Comparison of ENCODE assay signal across 22 cellular contexts in the genomic region with DNA sequence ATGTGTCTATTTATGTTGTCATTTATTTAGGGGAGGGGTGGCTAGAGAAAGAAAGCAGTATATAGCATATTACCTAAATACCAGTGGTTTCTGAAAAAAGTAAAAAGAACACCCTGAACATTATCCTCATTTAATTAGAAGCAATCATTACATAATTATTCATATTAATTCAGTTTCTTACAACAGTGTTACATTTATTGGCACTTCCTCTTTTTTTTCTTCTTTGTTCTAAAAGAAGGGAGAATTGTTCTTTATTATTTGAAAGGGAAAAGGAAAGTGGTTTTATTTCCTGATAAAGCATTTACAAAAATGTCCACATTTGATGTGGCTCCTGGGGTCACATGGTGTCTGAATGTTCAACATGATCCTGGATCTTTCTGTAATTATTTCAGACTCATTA.
A peak's percentile ranks its signal among the peaks of the same experiment; 100 is the strongest.
DNase-seq lines count a peak whose midpoint lies in the region; ATAC-seq, FAIRE-seq and TF ChIP-seq lines count a peak whose summit lies in the region.
"Had no signal": no experiment of that assay in that cellular context is flagged by ENCODE, and none has a peak within 500 bp of the region (broad histone marks: within the 10 kb centered on the region; RNA-seq: fewer than 3 reads in every experiment).

No MANE protein-coding gene starts in this region.

- H3K4me3 ChIP-seq in endothelial cell of umbilical vein (replicated peaks in 1 of 3; ENCODE audit: insufficient read depth in 1 of 3, low read depth in 1 of 3, low read length in 3 of 3) (no peak overlapping the region), GM23338 (no peak overlapping the region)
- H3K4me3 ChIP-seq: A549 had no signal

- CTCF ChIA-PET in endothelial cell of umbilical vein (lab: Charles Lee) = no interaction called here

- H2AK5ac ChIP-seq in H9 (ENCODE audit: insufficient read length, low read length) = no peak overlapping the region

- H2BK15ac ChIP-seq in H9 (ENCODE audit: low read depth, low read length) = no peak overlapping the region

- H3K9ac ChIP-seq in H9 (ENCODE audit: extremely low read depth, insufficient read length, low read length) = no peak overlapping the region
- H3K9ac ChIP-seq in endothelial cell of umbilical vein (replicated peaks; ENCODE audit: extremely low read depth, insufficient read depth, low read length) = no peak overlapping the region

- dilution Hi-C loops in endothelial cell of umbilical vein (cut with MboI; ENCODE audit: extremely low pct_ligation_motif_present, low sequenced_read_pairs) = no loop called here

- H4K91ac ChIP-seq in H9 (ENCODE audit: insufficient read length, low read depth, low read length) = no peak overlapping the region

- H2BK5ac ChIP-seq in H9 (ENCODE audit: insufficient read length, low read length) = no peak overlapping the region

- H3K79me2 ChIP-seq in H9 (ENCODE audit: insufficient read depth, low read length) (no peaks in the 10 kb centered on the region), endothelial cell of umbilical vein (ENCODE audit: control insufficient read depth, insufficient read depth, low read length) (no peaks in the 10 kb centered on the region), GM23338 (replicated peaks; ENCODE audit: insufficient read depth) (no peaks in the 10 kb centered on the region)

- no peak overlapping the region for H2AFZ ChIP-seq in H9 (ENCODE audit: low read length)
- H2AFZ ChIP-seq in endothelial cell of umbilical vein (ENCODE audit: low read depth, low read length) = no peak overlapping the region
- no peak overlapping the region for H2AFZ ChIP-seq in GM23338

- no peak overlapping the region for H3K56ac ChIP-seq in H9 (ENCODE audit: insufficient read length, low read depth, low read length)

- H3K4me3 Mint-ChIP-seq in H9 (no peak overlapping the region), GM23338 (no peak overlapping the region)
- H3K4me3 Mint-ChIP-seq: IgD-negative memory B cell; T-helper 1 cell treated with Interleukin-12 subunit alpha and Interleukin-12 subunit beta and Interleukin-4 antibody, amounts not matched to agents 30 μg/mL and 1 μg/mL, for 36 hours had no signal

- H3K9me3 ChIP-seq in H9 (ENCODE audit: control insufficient read depth, low read depth, low read length) = no peaks in the 10 kb centered on the region
- H3K9me3 ChIP-seq in endothelial cell of umbilical vein (replicated peaks; ENCODE audit: control insufficient read depth, insufficient read depth, low read length) = no peaks in the 10 kb centered on the region
- H3K9me3 ChIP-seq: A549 had no signal

- H3K27me3 ChIP-seq in H9 (ENCODE audit: insufficient read depth, low read length) (no peaks in the 10 kb centered on the region), endothelial cell of umbilical vein (ENCODE audit: control insufficient read depth in 2 of 2, insufficient read depth in 2 of 2, low read length in 2 of 2) (no peaks in the 10 kb centered on the region), GM23338 (ENCODE audit: insufficient read depth) (no peaks in the 10 kb centered on the region)

- H3K9me2 ChIP-seq in GM23338 (ENCODE audit: insufficient read depth) = no peaks in the 10 kb centered on the region

- H3K27ac ChIP-seq in H9 (ENCODE audit: insufficient read length, low read depth, low read length) (no peak overlapping the region), endothelial cell of umbilical vein (ENCODE audit: insufficient read depth, low read depth, low read length) (no peak overlapping the region), GM23338 (ENCODE audit: low read depth) (no peak overlapping the region)
- H3K27ac ChIP-seq: A549, HL-60 had no signal

- H3K36me3 ChIP-seq in endothelial cell of umbilical vein (ENCODE audit: control insufficient read depth in 2 of 2, extremely low read depth in 1 of 2, insufficient read depth in 2 of 2, low read length in 2 of 2) = no peaks in the 10 kb centered on the region
- H3K36me3 ChIP-seq in GM23338 (ENCODE audit: insufficient read depth) = no peaks in the 10 kb centered on the region

- TF ChIP-seq CTCF in H9 (conservative IDR thresholded peaks at IDR 0.05) (no peak), endothelial cell of umbilical vein (IDR thresholded peaks at IDR 0.05; ENCODE audit: extremely low read depth in 1 of 2, insufficient read depth in 1 of 2, low read depth in 1 of 2, low read length in 2 of 2) (no peak), GM23338 (conservative IDR thresholded peaks at IDR 0.05; ENCODE audit: low read depth in 2 of 2) (no peak)

- H3K4me1 Mint-ChIP-seq in H9 (0 out of 4 replicates have a peak, but pooled peaks cover under 1 to 2% of the 10 kb centered on the region in 2 experiments), GM23338 (peaks cover 4% of the 10 kb centered on the region)

- no peaks in the 10 kb centered on the region for H3K9me1 ChIP-seq in endothelial cell of umbilical vein (replicated peaks; ENCODE audit: control insufficient read depth, extremely low read depth, insufficient read depth, low read length)

- H2BK20ac ChIP-seq in H9 (ENCODE audit: low read depth, low read length, poor library complexity, severe bottlenecking) = no peak overlapping the region

- H3K27me3 Mint-ChIP-seq in H9 (ENCODE audit: low read depth) (no peaks in the 10 kb centered on the region), GM23338 (ENCODE audit: insufficient read depth, low read depth, poor library complexity) (no peaks in the 10 kb centered on the region)

- H3K4ac ChIP-seq in H9 (ENCODE audit: low read depth, low read length) = no peak overlapping the region

- H3K36me3 Mint-ChIP-seq in H9 (ENCODE audit: insufficient read depth in 1 of 3, low read depth in 3 of 3) = no peaks in the 10 kb centered on the region
- H3K36me3 Mint-ChIP-seq in GM23338 (ENCODE audit: low read depth) = no peaks in the 10 kb centered on the region

- H3K27ac Mint-ChIP-seq in H9 (no peak overlapping the region), GM23338 (no peak overlapping the region)
- H3K27ac Mint-ChIP-seq: IgD-negative memory B cell; T-helper 1 cell treated with Interleukin-12 subunit alpha and Interleukin-12 subunit beta and Interleukin-4 antibody, amounts not matched to agents 30 μg/mL and 1 μg/mL, for 36 hours had no signal

- FAIRE-seq in endothelial cell of umbilical vein (lab: Jason Lieb, UNC) = no peak
- FAIRE-seq: A549, HTR-8/SVneo, RCC 7860 had no signal

- H3K23ac ChIP-seq in H9 (ENCODE audit: insufficient read length, low read depth, low read length) = no peak overlapping the region

- ATAC-seq in GM18873 (IDR thresholded peaks at IDR 0.05; ENCODE audit: low FRiP score, unreplicated experiment) (no peak), GM21423 (IDR thresholded peaks at IDR 0.05; ENCODE audit: unreplicated experiment) (no peak), GM23338 (no peak)
- ATAC-seq: A549 had no signal

- no peak overlapping the region for H2BK12ac ChIP-seq in H9 (ENCODE audit: insufficient read length, low read depth, low read length)

- no peak overlapping the region for H3K14ac ChIP-seq in H9 (ENCODE audit: insufficient read depth, low read length)

- TF ChIP-seq POLR2A in endothelial cell of umbilical vein (IDR thresholded peaks at IDR 0.05; ENCODE audit: low read depth, low read length) = no peak

- POLR2A ChIA-PET in endothelial cell of umbilical vein (lab: Charles Lee) = no interaction called here

- intact Hi-C loops in endothelial cell of umbilical vein (cut with micrococcal nuclease) = no loop called here

- H4K8ac ChIP-seq in H9 (replicated peaks; ENCODE audit: insufficient read length, low read depth, low read length) = no peak overlapping the region

- BruUV-seq in endothelial cell of umbilical vein (replicated peaks; lab: Mats Ljungman, UMichigan) = no TSS peak

- no peaks in the 10 kb centered on the region for H4K20me1 ChIP-seq in H9 (ENCODE audit: control insufficient read depth, insufficient read depth, insufficient read length)
- H4K20me1 ChIP-seq in endothelial cell of umbilical vein (replicated peaks; ENCODE audit: control insufficient read depth, extremely low read depth, insufficient read depth, low read length) = no peaks in the 10 kb centered on the region
- H4K20me1 ChIP-seq in GM23338 (replicated peaks; ENCODE audit: insufficient read depth) = no peaks in the 10 kb centered on the region

- H3K23me2 ChIP-seq in H9 (ENCODE audit: insufficient read length, low read depth, low read length, poor library complexity, severe bottlenecking) = no peaks in the 10 kb centered on the region

- H3K4me2 ChIP-seq in H9 (ENCODE audit: insufficient read depth, insufficient read length, low read length) = no peak overlapping the region
- H3K4me2 ChIP-seq in endothelial cell of umbilical vein (ENCODE audit: insufficient read depth, low read length) = no peak overlapping the region
- no peak overlapping the region for H3K4me2 ChIP-seq in GM23338
- H3K4me2 ChIP-seq: A549 had no signal

- peak; percentile 30 to 72 for DNase-seq in AML-193 (lab: John Stamatoyannopoulos, UW)
- no peak for DNase-seq in H9
- peak; percentile 4 for DNase-seq in NOMO-1 treated with dmso at 0.1 percent for 144 hours (lab: John Stamatoyannopoulos, UW; ENCODE audit: unreplicated experiment)
- peak; percentile 28 for DNase-seq in endothelial cell of umbilical vein (ENCODE audit: low read depth, low spot score)
- no peak for DNase-seq in GM23338 (ENCODE audit: low spot score)
- DNase-seq: Calu3; HCEC 1CT; NCI-H1092 treated with DMSO at 0.1 percent for 48 hours; NCI-H1694; NCI-H2107; NCI-H345; NCI-H69; NK-92 treated with Interleukin-12 subunit alpha and Interleukin-12 subunit beta, amount 100 ng/mL, for 24 hours; Right ventricle myocardium superior had no signal

- H2BK120ac ChIP-seq in H9 (ENCODE audit: low read depth, low read length, poor library complexity, severe bottlenecking) = no peak overlapping the region

- no peak overlapping the region for H3K18ac ChIP-seq in H9 (ENCODE audit: insufficient read length, low read depth, low read length)

- H3K4me1 ChIP-seq in H9 (ENCODE audit: insufficient read depth, low read length) (no peaks in the 10 kb centered on the region), endothelial cell of umbilical vein (ENCODE audit: control insufficient read depth, extremely low read depth, insufficient read depth, low read length) (no peaks in the 10 kb centered on the region), GM23338 (ENCODE audit: insufficient read depth) (0 out of 2 replicates have a peak, but pooled peaks cover 2% of the 10 kb centered on the region)
- H3K4me1 ChIP-seq: A549 had no signal

- no peaks in the 10 kb centered on the region for H3F3A ChIP-seq in GM23338 (replicated peaks; ENCODE audit: low read depth)

- H3T11ph ChIP-seq in H9 (ENCODE audit: low read length) = peak overlapping the region; percentile 17

- no peak overlapping the region for H4K5ac ChIP-seq in H9 (ENCODE audit: insufficient read length, low read depth, low read length)

- H3K9me3 Mint-ChIP-seq in H9 (no peaks in the 10 kb centered on the region), GM23338 (no peaks in the 10 kb centered on the region)
- H3K9me3 Mint-ChIP-seq: IgD-negative memory B cell; T-helper 1 cell treated with Interleukin-12 subunit alpha and Interleukin-12 subunit beta and Interleukin-4 antibody, amounts not matched to agents 30 μg/mL and 1 μg/mL, for 36 hours had no signal

- no peaks in the 10 kb centered on the region for H3K79me1 ChIP-seq in H9 (ENCODE audit: insufficient read depth, low read depth, low read length, poor library complexity, severe bottlenecking)

TF ChIP-seq in endothelial cell of umbilical vein, 7 proteins besides CTCF, POLR2A, EP300 and RAD21 (continues in another document):
- TF ChIP-seq GATA2 (IDR thresholded peaks at IDR 0.05; ENCODE audit: insufficient read depth, insufficient read length, low read depth, low read length) = no peak

Comparison
In these comparisons a context has a peak if more than half of its experiments do, and no peak if none do; other contexts are left out.
1. DNase-seq: peak in AML-193 (2 of 2), NOMO-1 treated with dmso at 0.1 percent for 144 hours (single experiment) and endothelial cell of umbilical vein (single experiment); none in H9 (single experiment) and GM23338 (single experiment).